Comparison of ENCODE assay signal across 2 cellular contexts in the genomic region with DNA sequence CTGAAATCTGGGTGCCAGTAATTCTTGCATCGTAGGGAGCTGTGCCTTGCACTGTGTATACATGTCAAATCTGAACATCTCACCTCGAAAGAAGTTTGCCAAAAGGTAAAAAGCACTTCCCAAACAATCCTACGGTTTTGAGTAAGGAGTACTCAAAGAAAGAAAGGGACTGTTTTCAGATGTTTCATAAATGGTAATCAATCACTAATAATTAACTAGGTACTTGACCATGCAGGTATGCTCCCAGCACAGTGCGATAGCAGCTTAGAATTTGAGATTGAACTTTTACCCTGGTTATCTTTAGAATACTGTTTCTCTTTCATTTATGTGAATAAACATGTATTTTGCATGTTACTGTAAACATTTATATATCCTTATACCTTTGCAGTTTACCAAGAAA.
TF ChIP-seq lines count a peak whose summit lies in the region.

No MANE protein-coding gene starts in this region.

TF ChIP-seq in A549, 52 proteins besides CTCF, POLR2A, EP300 and RAD21:
- TF ChIP-seq RCOR1 (IDR thresholded peaks at IDR 0.05; ENCODE audit: low read depth, low read length) (no peak), RNF2 (IDR thresholded peaks at IDR 0.05; ENCODE audit: borderline replicate concordance, low read depth) (no peak)
- TF ChIP-seq, protein P1, sequence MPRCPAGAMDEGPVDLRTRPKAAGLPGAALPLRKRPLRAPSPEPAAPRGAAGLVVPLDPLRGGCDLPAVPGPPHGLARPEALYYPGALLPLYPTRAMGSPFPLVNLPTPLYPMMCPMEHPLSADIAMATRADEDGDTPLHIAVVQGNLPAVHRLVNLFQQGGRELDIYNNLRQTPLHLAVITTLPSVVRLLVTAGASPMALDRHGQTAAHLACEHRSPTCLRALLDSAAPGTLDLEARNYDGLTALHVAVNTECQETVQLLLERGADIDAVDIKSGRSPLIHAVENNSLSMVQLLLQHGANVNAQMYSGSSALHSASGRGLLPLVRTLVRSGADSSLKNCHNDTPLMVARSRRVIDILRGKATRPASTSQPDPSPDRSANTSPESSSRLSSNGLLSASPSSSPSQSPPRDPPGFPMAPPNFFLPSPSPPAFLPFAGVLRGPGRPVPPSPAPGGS (IDR thresholded peaks at IDR 0.05), result no peak

TF ChIP-seq in GM12878, 131 proteins besides CTCF, POLR2A, EP300 and RAD21:
- TF ChIP-seq RELA (IDR thresholded peaks at IDR 0.05; ENCODE audit: borderline replicate concordance, partially characterized antibody) (no peak), CREM (IDR thresholded peaks at IDR 0.05; ENCODE audit: low read depth) (no peak), IKZF1 (conservative IDR thresholded peaks at IDR 0.05) (peak; percentile 44; the same call in 1 of the 2 replicates), IKZF2 (IDR thresholded peaks at IDR 0.05) (peak in 1 of 2 experiments; percentile 51; a peak in 1 of 4 replicates), TCF12 (IDR thresholded peaks at IDR 0.05; ENCODE audit: low read depth, low read length) (no peak), DPF2 (IDR thresholded peaks at IDR 0.05) (0 out of 2 replicates have a peak, but pooled peaks have one; percentile 15)
